ENCODE assay signal across 23 cellular contexts in the genomic region with DNA sequence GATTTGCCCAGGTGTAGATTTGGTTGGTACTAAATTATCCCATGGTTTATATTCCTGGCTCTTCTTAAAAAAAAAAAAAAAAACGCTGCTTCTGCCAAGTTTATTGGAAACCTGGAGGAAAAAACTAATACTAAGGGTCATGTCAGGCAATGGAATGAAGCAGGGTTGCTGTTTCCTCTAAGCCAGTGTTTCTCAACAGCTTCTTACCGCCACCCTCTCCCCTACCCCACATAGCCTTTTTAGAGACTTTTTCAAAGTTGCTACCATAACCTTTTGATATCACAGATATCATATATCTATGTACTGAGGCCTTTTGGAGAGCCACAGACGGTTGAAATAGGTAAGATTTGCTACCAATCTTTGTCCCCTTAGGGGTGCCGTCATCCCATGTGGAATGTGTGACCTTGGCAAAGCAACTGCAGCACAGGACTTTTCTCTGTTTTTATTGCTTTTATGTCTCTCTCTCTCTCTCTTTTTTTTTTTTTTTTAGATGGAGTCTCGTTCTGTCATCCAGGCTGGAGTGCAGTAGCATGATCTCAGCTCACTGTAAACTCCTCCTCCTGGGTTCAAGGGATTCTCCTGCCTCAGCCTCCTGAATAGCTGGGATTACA. TPM values are rescaled to one million over a fixed set of nuclear protein-coding genes. Genes with fewer than 3 reads are reported as not detected.
A peak's percentile ranks its signal among the peaks of the same experiment; 100 is the strongest.
DNase-seq lines count a peak whose midpoint lies in the region; ATAC-seq and TF ChIP-seq lines count a peak whose summit lies in the region.
"Had no signal": no experiment of that assay in that cellular context is flagged by ENCODE, and none has a peak within 500 bp of the region (broad histone marks: within the 10 kb centered on the region; RNA-seq: fewer than 3 reads in every experiment).

No MANE protein-coding gene starts in this region.

- H3K4me3 ChIP-seq in lung (no peak overlapping the region), upper lobe of right lung (no peak overlapping the region)
- H3K4me3 ChIP-seq: cardiac muscle cell, K562, SJSA1, tibial artery had no signal

- peaks cover 23 to 63% of the 10 kb centered on the region in 2 donors for H3K36me3 Mint-ChIP-seq in activated T-cell treated with anti-CD3 and anti-CD28 coated beads, Interleukin-2, amount 50 U/mL, for 72 hours (ENCODE audit: insufficient read depth in 2 of 2)
- H3K36me3 Mint-ChIP-seq in activated T-cell treated with anti-CD3 and anti-CD28 coated beads, Interleukin-2, amount 50 U/mL, for 4 hours (ENCODE audit: insufficient read depth): peaks cover 41% of the 10 kb centered on the region
- H3K36me3 Mint-ChIP-seq in central memory CD8-positive, alpha-beta T cell (ENCODE audit: insufficient read depth): peaks cover 61% of the 10 kb centered on the region
- H3K36me3 Mint-ChIP-seq: naive B cell had no signal

- no peak for ATAC-seq in activated T-cell treated with anti-CD3 and anti-CD28 coated beads, Interleukin-2, amount 50 U/mL, for 72 hours (replicated peaks in 1 of 2)
- ATAC-seq in activated T-cell treated with anti-CD3 and anti-CD28 coated beads, Interleukin-2, amount 50 U/mL, for 4 hours: no peak
- no peak for ATAC-seq in central memory CD8-positive, alpha-beta T cell (replicated peaks; ENCODE audit: extremely low read depth, poor library complexity, severe bottlenecking)
- ATAC-seq in lung (ENCODE audit: insufficient read depth, low FRiP score) (no peak), upper lobe of right lung (peak; percentile 26)
- ATAC-seq: K562, PC-3 had no signal

- H3K4me1 ChIP-seq in lung (ENCODE audit: control insufficient read depth in 2 of 2, insufficient read depth in 2 of 2, low read length in 2 of 2) (peaks cover 0 to 1% of the 10 kb centered on the region in 2 donors), upper lobe of right lung (peaks cover 6% of the 10 kb centered on the region)

- H3K36me3 ChIP-seq in lung (ENCODE audit: control insufficient read depth in 2 of 2, insufficient read depth in 2 of 2, low read length in 2 of 2) (peaks cover 0 to 1% of the 10 kb centered on the region in 2 donors), upper lobe of right lung (no peaks in the 10 kb centered on the region)
- H3K36me3 ChIP-seq: cardiac muscle cell, tibial artery had no signal

- H3K27me3 Mint-ChIP-seq in activated T-cell treated with anti-CD3 and anti-CD28 coated beads, Interleukin-2, amount 50 U/mL, for 72 hours (ENCODE audit: low read depth): no peaks in the 10 kb centered on the region
- no peaks in the 10 kb centered on the region for H3K27me3 Mint-ChIP-seq in activated T-cell treated with anti-CD3 and anti-CD28 coated beads, Interleukin-2, amount 50 U/mL, for 4 hours (ENCODE audit: low read depth)
- no peaks in the 10 kb centered on the region for H3K27me3 Mint-ChIP-seq in central memory CD8-positive, alpha-beta T cell

- intact Hi-C loops in upper lobe of right lung (cut with DNase I): no loop called here

- H3K9me3 ChIP-seq in lung (ENCODE audit: control insufficient read depth in 2 of 2, insufficient read depth in 1 of 2, low read length in 1 of 2) (no peaks in the 10 kb centered on the region), upper lobe of right lung (no peaks in the 10 kb centered on the region)
- H3K9me3 ChIP-seq: SJSA1, tibial artery had no signal

- no peak for DNase-seq in activated T-cell treated with anti-CD3 and anti-CD28 coated beads, Interleukin-2, amount 50 U/mL, for 72 hours
- no peak for DNase-seq in activated T-cell treated with anti-CD3 and anti-CD28 coated beads, Interleukin-2, amount 50 U/mL, for 4 hours
- DNase-seq in central memory CD8-positive, alpha-beta T cell (ENCODE audit: low spot score in 2 of 2): no peak
- DNase-seq in lung (ENCODE audit: low spot score) (peak; percentile 19), upper lobe of right lung (no peak), medulla oblongata (ENCODE audit: extremely low spot score) (no peak), amniotic stem cell (lab: John Stamatoyannopoulos, UW) (no peak)
- DNase-seq in activated CD4-positive, alpha-beta T cell treated with anti-CD3 and anti-CD28 coated beads, Interleukin-2, amount 50 U/mL, for 1 hour: no peak
- DNase-seq: activated CD4-positive, CD25-positive, alpha-beta regulatory T cell treated with anti-CD3 and anti-CD28 coated beads, Interleukin-2, amount 50 U/mL, for 72 hours; DMS79; mammary epithelial cell; naive B cell; NCI-H1105; NCI-H2171 treated with DMSO at 0.1 percent for 48 hours; NCI-H774; PC-3; stimulated activated CD4-positive, alpha-beta T cell treated with anti-CD3 and anti-CD28 coated beads, Interleukin-12 subunit alpha, Interleukin-12 subunit beta, amount 100 ng/mL, for 4 hours; T1000 had no signal

- no peaks in the 10 kb centered on the region for H3K9me3 Mint-ChIP-seq in activated T-cell treated with anti-CD3 and anti-CD28 coated beads, Interleukin-2, amount 50 U/mL, for 72 hours
- no peaks in the 10 kb centered on the region for H3K9me3 Mint-ChIP-seq in activated T-cell treated with anti-CD3 and anti-CD28 coated beads, Interleukin-2, amount 50 U/mL, for 4 hours
- H3K9me3 Mint-ChIP-seq in central memory CD8-positive, alpha-beta T cell: no peaks in the 10 kb centered on the region

- H3K27ac ChIP-seq in lung (ENCODE audit: low read depth in 1 of 2, low read length in 1 of 2) (no peak overlapping the region), upper lobe of right lung (no peak overlapping the region)
- H3K27ac ChIP-seq: C4-2B, cardiac muscle cell, SJSA1, tibial artery had no signal

- no peaks in the 10 kb centered on the region for H3K27me3 ChIP-seq in lung (ENCODE audit: control insufficient read depth, insufficient read depth)
- no peaks in the 10 kb centered on the region for H3K27me3 ChIP-seq in upper lobe of right lung
- H3K27me3 ChIP-seq: cardiac muscle cell, SJSA1, tibial artery had no signal

- H3K4me1 Mint-ChIP-seq in activated T-cell treated with anti-CD3 and anti-CD28 coated beads, Interleukin-2, amount 50 U/mL, for 72 hours (ENCODE audit: low read depth): peaks cover 77% of the 10 kb centered on the region
- H3K4me1 Mint-ChIP-seq in activated T-cell treated with anti-CD3 and anti-CD28 coated beads, Interleukin-2, amount 50 U/mL, for 4 hours (ENCODE audit: low read depth): peaks cover 58% of the 10 kb centered on the region
- H3K4me1 Mint-ChIP-seq in central memory CD8-positive, alpha-beta T cell: peaks cover 48% of the 10 kb centered on the region

- TF ChIP-seq CTCF in lung (IDR thresholded peaks at IDR 0.05; ENCODE audit: control extremely low read depth, extremely low read depth) (no peak), upper lobe of right lung (IDR thresholded peaks at IDR 0.05) (no peak)

- H3K27ac Mint-ChIP-seq in activated T-cell treated with anti-CD3 and anti-CD28 coated beads, Interleukin-2, amount 50 U/mL, for 72 hours: peak overlapping the region; percentile 61
- H3K27ac Mint-ChIP-seq in central memory CD8-positive, alpha-beta T cell (ENCODE audit: low read depth): peak overlapping the region; percentile 1

- 47 to 51% methylated on average over 5 of the region's 5 CpGs for WGBS in lung, 2 donors

- no peak overlapping the region for H3K4me3 Mint-ChIP-seq in activated T-cell treated with anti-CD3 and anti-CD28 coated beads, Interleukin-2, amount 50 U/mL, for 72 hours
- H3K4me3 Mint-ChIP-seq in activated T-cell treated with anti-CD3 and anti-CD28 coated beads, Interleukin-2, amount 50 U/mL, for 4 hours: no peak overlapping the region
- no peak overlapping the region for H3K4me3 Mint-ChIP-seq in central memory CD8-positive, alpha-beta T cell
- H3K4me3 Mint-ChIP-seq: naive B cell had no signal

RNA-seq across cellular contexts. Expression of gene SYTL3, which starts 35.0 kb away (rescaled TPM):
- total RNA-seq in activated T-cell treated with anti-CD3 and anti-CD28 coated beads, Interleukin-2, amount 50 U/mL, for 72 hours: 100 to 1,000 TPM; 267 to 353 TPM
- total RNA-seq in activated T-cell treated with anti-CD3 and anti-CD28 coated beads, Interleukin-2, amount 50 U/mL, for 4 hours: 10 to 100 TPM; 33.6 to 72.6 (median 38.5) TPM
- total RNA-seq in lung (10 to 100 TPM; 14.8 to 20.0 TPM), upper lobe of right lung (8.7 TPM)
- polyA plus RNA-seq in lung: 10 to 100 TPM in 1 of 2 donors, 1 to 10 TPM in 1; 6.5 to 16.4 TPM

RNA-seq across cellular contexts. Expression of gene DYNLT1, which starts 40.3 kb away (rescaled TPM):
- total RNA-seq in activated T-cell treated with anti-CD3 and anti-CD28 coated beads, Interleukin-2, amount 50 U/mL, for 72 hours: 100 to 1,000 TPM; 111 to 127 TPM
- total RNA-seq in activated T-cell treated with anti-CD3 and anti-CD28 coated beads, Interleukin-2, amount 50 U/mL, for 4 hours: 10 to 100 TPM; 57.5 to 67.1 (median 64.9) TPM
- total RNA-seq in lung (100 to 1,000 TPM in 1 of 2 donors, 10 to 100 TPM in 1; 83.4 to 145 TPM), upper lobe of right lung (104 TPM)
- 100 to 1,000 TPM; 253 to 268 TPM for polyA plus RNA-seq in lung
